ENCODE assay signal across 16 cellular contexts in genomic region chr9:132892383-132892782, GRCh38. TPM values are rescaled to one million over a fixed set of nuclear protein-coding genes. Genes with fewer than 3 reads are reported as not detected.
DNase-seq lines count a peak whose midpoint lies in the region; ATAC-seq and TF ChIP-seq lines count a peak whose summit lies in the region.
"Had no signal": no experiment of that assay in that cellular context is flagged by ENCODE, and none has a peak within 500 bp of the region (broad histone marks: within the 10 kb centered on the region; RNA-seq: fewer than 3 reads in every experiment).

No MANE protein-coding gene starts in this region.

- peaks cover 43% of the 10 kb centered on the region for H3K36me3 Mint-ChIP-seq in activated T-cell treated with anti-CD3 and anti-CD28 coated beads, Interleukin-2, amount 50 U/mL, for 24 hours (ENCODE audit: low read depth)
- peaks cover 0 to 1% of the 10 kb centered on the region in 2 donors for H3K36me3 Mint-ChIP-seq in activated T-cell treated with anti-CD3 and anti-CD28 coated beads, Interleukin-2, amount 50 U/mL, for 72 hours (ENCODE audit: insufficient read depth in 2 of 2)
- peaks cover 15% of the 10 kb centered on the region; the same call in 1 of the 3 replicates for H3K36me3 Mint-ChIP-seq in GM23338 (ENCODE audit: low read depth)

- H3K4me1 Mint-ChIP-seq in activated T-cell treated with anti-CD3 and anti-CD28 coated beads, Interleukin-2, amount 50 U/mL, for 24 hours (ENCODE audit: low read depth): no peaks in the 10 kb centered on the region
- peaks cover 5% of the 10 kb centered on the region for H3K4me1 Mint-ChIP-seq in activated T-cell treated with anti-CD3 and anti-CD28 coated beads, Interleukin-2, amount 50 U/mL, for 72 hours (ENCODE audit: low read depth)
- no peaks in the 10 kb centered on the region; the same call in 2 of the 3 replicates for H3K4me1 Mint-ChIP-seq in GM23338

- H3K27me3 Mint-ChIP-seq in activated T-cell treated with anti-CD3 and anti-CD28 coated beads, Interleukin-2, amount 50 U/mL, for 24 hours: no peaks in the 10 kb centered on the region
- H3K27me3 Mint-ChIP-seq in activated T-cell treated with anti-CD3 and anti-CD28 coated beads, Interleukin-2, amount 50 U/mL, for 72 hours (ENCODE audit: low read depth): no peaks in the 10 kb centered on the region
- H3K27me3 Mint-ChIP-seq in GM23338 (ENCODE audit: insufficient read depth, low read depth, poor library complexity): peaks cover 5% of the 10 kb centered on the region

- intact Hi-C loops in spleen (cut with DNase I; ENCODE audit: low total_unique reads): no loop called here

- H3K27me3 ChIP-seq in GM23338 (ENCODE audit: insufficient read depth): no peaks in the 10 kb centered on the region
- no peaks in the 10 kb centered on the region for H3K27me3 ChIP-seq in spleen (replicated peaks in 1 of 7)

- no peak for DNase-seq in activated T-cell treated with anti-CD3 and anti-CD28 coated beads, Interleukin-2, amount 50 U/mL, for 24 hours
- DNase-seq in activated T-cell treated with anti-CD3 and anti-CD28 coated beads, Interleukin-2, amount 50 U/mL, for 72 hours: no peak
- DNase-seq in GM23338 (ENCODE audit: low spot score) (peak; percentile 33), coronary artery (ENCODE audit: low spot score) (peak; percentile 57), spleen (peak; percentile 61), dermis blood vessel endothelial cell (no peak)
- DNase-seq: GM23248, NCI-H1417 treated with DMSO at 0.1 percent for 48 hours, NCI-H2029, NCI-H524, SHP77, SK-N-SH had no signal

- no peaks in the 10 kb centered on the region for H3K79me2 ChIP-seq in GM23338 (replicated peaks; ENCODE audit: insufficient read depth)

- H3K4me3 Mint-ChIP-seq in activated T-cell treated with anti-CD3 and anti-CD28 coated beads, Interleukin-2, amount 50 U/mL, for 24 hours: no peak overlapping the region
- H3K4me3 Mint-ChIP-seq in activated T-cell treated with anti-CD3 and anti-CD28 coated beads, Interleukin-2, amount 50 U/mL, for 72 hours: no peak overlapping the region
- H3K4me3 Mint-ChIP-seq in GM23338: no peak overlapping the region; the same call in 2 of the 3 replicates

- no peaks in the 10 kb centered on the region for H3K9me2 ChIP-seq in GM23338 (ENCODE audit: insufficient read depth)
- H3K9me2 ChIP-seq: SK-N-SH had no signal

- H3K36me3 ChIP-seq in GM23338 (ENCODE audit: insufficient read depth) (peaks cover 14% of the 10 kb centered on the region; the same call in 1 of the 2 replicates), spleen (peaks cover 0 to 60% (median 32%) of the 10 kb centered on the region in 6 donors)

- no peak for TF ChIP-seq CTCF in GM23338 (conservative IDR thresholded peaks at IDR 0.05; ENCODE audit: low read depth in 2 of 2)
- TF ChIP-seq CTCF in coronary artery (IDR thresholded peaks at IDR 0.05): no peak
- no peak for TF ChIP-seq CTCF in spleen (IDR thresholded peaks at IDR 0.05 in 8 of 11, conservative IDR thresholded peaks at IDR 0.05 in 3 of 11)

- no peak for TF ChIP-seq POLR2A in spleen (IDR thresholded peaks at IDR 0.05)

- WGBS in spleen, 5 donors: 82 to 94% (median 90%) methylated on average over 9 of the region's 9 CpGs

- H3K27ac Mint-ChIP-seq in activated T-cell treated with anti-CD3 and anti-CD28 coated beads, Interleukin-2, amount 50 U/mL, for 24 hours: peak overlapping the region; percentile 4
- H3K27ac Mint-ChIP-seq in activated T-cell treated with anti-CD3 and anti-CD28 coated beads, Interleukin-2, amount 50 U/mL, for 72 hours: no peak overlapping the region
- no peak overlapping the region for H3K27ac Mint-ChIP-seq in GM23338

- no peak overlapping the region for H2AFZ ChIP-seq in GM23338
- H2AFZ ChIP-seq: GM23248 had no signal

- H3K4me1 ChIP-seq in GM23338 (ENCODE audit: insufficient read depth): no peaks in the 10 kb centered on the region
- H3K4me1 ChIP-seq in spleen: peaks cover 0 to 29% (median 9%) of the 10 kb centered on the region in 6 donors

- H3F3A ChIP-seq in GM23338 (replicated peaks; ENCODE audit: low read depth): no peaks in the 10 kb centered on the region

- H3K9me3 Mint-ChIP-seq in activated T-cell treated with anti-CD3 and anti-CD28 coated beads, Interleukin-2, amount 50 U/mL, for 24 hours: no peaks in the 10 kb centered on the region
- H3K9me3 Mint-ChIP-seq in activated T-cell treated with anti-CD3 and anti-CD28 coated beads, Interleukin-2, amount 50 U/mL, for 72 hours: no peaks in the 10 kb centered on the region
- H3K9me3 Mint-ChIP-seq in GM23338: no peaks in the 10 kb centered on the region

- H4K20me1 ChIP-seq in GM23338 (replicated peaks; ENCODE audit: insufficient read depth): 0 out of 2 replicates have a peak, but pooled peaks cover 5% of the 10 kb centered on the region

- ATAC-seq in activated T-cell treated with anti-CD3 and anti-CD28 coated beads, Interleukin-2, amount 50 U/mL, for 72 hours (replicated peaks in 1 of 2): no peak
- peak; percentile 80 for ATAC-seq in GM23338
- ATAC-seq in GM18909 (IDR thresholded peaks at IDR 0.05; ENCODE audit: poor library complexity, unreplicated experiment): no peak
- ATAC-seq in GM18870 (IDR thresholded peaks at IDR 0.05; ENCODE audit: unreplicated experiment): no peak

- no peak overlapping the region for H3K27ac ChIP-seq in GM23338 (ENCODE audit: low read depth)
- no peak overlapping the region for H3K27ac ChIP-seq in coronary artery
- peak overlapping the region in 1 of 8 donors; percentile 60 for H3K27ac ChIP-seq in spleen
- H3K27ac ChIP-seq: C4-2B, GM23248, HL-60 had no signal

- no peak overlapping the region for H3K4me2 ChIP-seq in GM23338
- H3K4me2 ChIP-seq: SK-N-SH had no signal

- H3K9me3 ChIP-seq in spleen: no peaks in the 10 kb centered on the region
- H3K9me3 ChIP-seq: SK-N-SH had no signal

- H3K4me3 ChIP-seq in GM23338 (no peak overlapping the region), coronary artery (no peak overlapping the region), spleen (no peak overlapping the region)
- H3K4me3 ChIP-seq: GM23248 had no signal

TF ChIP-seq in GM23338, 12 proteins besides CTCF, POLR2A, EP300 and RAD21 (continues in another document):
- TF ChIP-seq POLR2AphosphoS5 (IDR thresholded peaks at IDR 0.05; ENCODE audit: low read depth) (no peak), ZNF331 (CRISPR knock-in tag; IDR thresholded peaks at IDR 0.05; ENCODE audit: low read depth) (no peak), EZH2 (IDR thresholded peaks at IDR 0.05; ENCODE audit: low read depth, unreplicated experiment) (no peak), STAT1 (IDR thresholded peaks at IDR 0.05; ENCODE audit: unreplicated experiment) (no peak), NANOG (IDR thresholded peaks at IDR 0.05; ENCODE audit: borderline replicate concordance) (no peak)

RNA-seq across cellular contexts. Expression of gene SPACA9, which starts 13.7 kb away (rescaled TPM):
- total RNA-seq in activated T-cell treated with anti-CD3 and anti-CD28 coated beads, Interleukin-2, amount 50 U/mL, for 72 hours: 1 to 10 TPM; 5.2 to 5.8 TPM
- total RNA-seq in GM23338 (2014; rRNA removed; shearing (Covaris generic)): 0.78 and 1.5 TPM in 2 replicates
- polyA plus RNA-seq in GM23338 (2016; fragmentation: Nextera tagmentation; extraction: Ambion mirVana) (0.85 and 1.1 TPM in 2 replicates), spleen (1 to 10 TPM; 1.7 to 3.5 (median 3.0) TPM)
- total RNA-seq in spleen (1 to 10 TPM; 1.1 to 5.6 (median 2.5) TPM), dermis blood vessel endothelial cell (1.3 and 1.4 TPM in 2 replicates)

RNA-seq across cellular contexts. Expression of gene AK8, which starts 14.3 kb away (rescaled TPM):
- under 1 TPM; 0.24 to 0.63 TPM for total RNA-seq in activated T-cell treated with anti-CD3 and anti-CD28 coated beads, Interleukin-2, amount 50 U/mL, for 72 hours
- total RNA-seq in GM23338 (2014; rRNA removed; shearing (Covaris generic)): 0.14 and 0.82 TPM in 2 replicates
- polyA plus RNA-seq in GM23338 (2016; fragmentation: Nextera tagmentation; extraction: Ambion mirVana): 0.70 and 0.78 TPM in 2 replicates
- total RNA-seq in spleen: 1 to 10 TPM in 1 of 7 donors, under 1 TPM in 6; 0.51 to 1.8 (median 0.92) TPM
- polyA plus RNA-seq in spleen: 1 to 10 TPM in 2 of 3 donors, under 1 TPM in 1; 0.22 to 1.8 (median 1.0) TPM
- total RNA-seq in dermis blood vessel endothelial cell: 0.09 TPM in 1 of 2 replicates, not detected in the other

RNA-seq across cellular contexts. Expression of gene TSC1, which starts 52.0 kb away (rescaled TPM):
- 10 to 100 TPM; 28.8 to 30.2 TPM for total RNA-seq in activated T-cell treated with anti-CD3 and anti-CD28 coated beads, Interleukin-2, amount 50 U/mL, for 72 hours
- 43.2 and 48.0 TPM in 2 replicates for total RNA-seq in GM23338 (2014; rRNA removed; shearing (Covaris generic))
- polyA plus RNA-seq in GM23338 (2016; fragmentation: Nextera tagmentation; extraction: Ambion mirVana) (20.1 and 23.7 TPM in 2 replicates), spleen (10 to 100 TPM in 2 of 3 donors, 1 to 10 TPM in 1; 6.9 to 12.7 (median 12.1) TPM)
- total RNA-seq in spleen (10 to 100 TPM; 46.9 to 80.6 (median 56.9) TPM), dermis blood vessel endothelial cell (29.8 and 33.4 TPM in 2 replicates)

Comparison
In these comparisons a context has a peak if more than half of its experiments do, and no peak if none do; other contexts are left out.
1. DNase-seq: peak in GM23338 (single experiment), coronary artery (single experiment) and spleen (single experiment); none in activated T-cell treated with anti-CD3 and anti-CD28 coated beads, Interleukin-2, amount 50 U/mL, for 24 hours (single experiment), activated T-cell treated with anti-CD3 and anti-CD28 coated beads, Interleukin-2, amount 50 U/mL, for 72 hours (0 of 2) and dermis blood vessel endothelial cell (single experiment).